In the genomic region with DNA sequence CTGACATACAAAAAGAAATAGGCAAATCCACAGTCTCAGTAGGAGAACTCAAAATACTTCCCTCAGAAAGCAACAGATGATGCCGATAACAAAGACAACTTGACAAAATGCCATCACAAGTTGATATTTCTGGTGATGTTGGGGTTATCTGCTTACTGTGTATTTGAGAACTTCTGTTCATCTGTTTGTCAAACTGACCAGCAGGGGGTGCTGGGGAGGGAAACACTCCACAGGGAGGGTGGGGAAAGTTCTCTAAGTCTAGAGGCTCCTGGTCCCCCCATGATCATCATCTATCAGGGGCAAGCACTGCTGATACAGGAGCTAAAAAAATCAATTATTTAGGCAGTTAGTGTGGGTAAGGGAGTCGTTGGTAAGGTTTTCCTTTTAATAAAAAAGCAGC, we compare ENCODE assay signal across 1 cellular context.
TF ChIP-seq lines count a peak whose summit lies in the region.

No MANE protein-coding gene starts in this region.

TF ChIP-seq in GM12878, 131 proteins besides CTCF, POLR2A, EP300 and RAD21 (continued from another document):
- TF ChIP-seq, protein P1, sequence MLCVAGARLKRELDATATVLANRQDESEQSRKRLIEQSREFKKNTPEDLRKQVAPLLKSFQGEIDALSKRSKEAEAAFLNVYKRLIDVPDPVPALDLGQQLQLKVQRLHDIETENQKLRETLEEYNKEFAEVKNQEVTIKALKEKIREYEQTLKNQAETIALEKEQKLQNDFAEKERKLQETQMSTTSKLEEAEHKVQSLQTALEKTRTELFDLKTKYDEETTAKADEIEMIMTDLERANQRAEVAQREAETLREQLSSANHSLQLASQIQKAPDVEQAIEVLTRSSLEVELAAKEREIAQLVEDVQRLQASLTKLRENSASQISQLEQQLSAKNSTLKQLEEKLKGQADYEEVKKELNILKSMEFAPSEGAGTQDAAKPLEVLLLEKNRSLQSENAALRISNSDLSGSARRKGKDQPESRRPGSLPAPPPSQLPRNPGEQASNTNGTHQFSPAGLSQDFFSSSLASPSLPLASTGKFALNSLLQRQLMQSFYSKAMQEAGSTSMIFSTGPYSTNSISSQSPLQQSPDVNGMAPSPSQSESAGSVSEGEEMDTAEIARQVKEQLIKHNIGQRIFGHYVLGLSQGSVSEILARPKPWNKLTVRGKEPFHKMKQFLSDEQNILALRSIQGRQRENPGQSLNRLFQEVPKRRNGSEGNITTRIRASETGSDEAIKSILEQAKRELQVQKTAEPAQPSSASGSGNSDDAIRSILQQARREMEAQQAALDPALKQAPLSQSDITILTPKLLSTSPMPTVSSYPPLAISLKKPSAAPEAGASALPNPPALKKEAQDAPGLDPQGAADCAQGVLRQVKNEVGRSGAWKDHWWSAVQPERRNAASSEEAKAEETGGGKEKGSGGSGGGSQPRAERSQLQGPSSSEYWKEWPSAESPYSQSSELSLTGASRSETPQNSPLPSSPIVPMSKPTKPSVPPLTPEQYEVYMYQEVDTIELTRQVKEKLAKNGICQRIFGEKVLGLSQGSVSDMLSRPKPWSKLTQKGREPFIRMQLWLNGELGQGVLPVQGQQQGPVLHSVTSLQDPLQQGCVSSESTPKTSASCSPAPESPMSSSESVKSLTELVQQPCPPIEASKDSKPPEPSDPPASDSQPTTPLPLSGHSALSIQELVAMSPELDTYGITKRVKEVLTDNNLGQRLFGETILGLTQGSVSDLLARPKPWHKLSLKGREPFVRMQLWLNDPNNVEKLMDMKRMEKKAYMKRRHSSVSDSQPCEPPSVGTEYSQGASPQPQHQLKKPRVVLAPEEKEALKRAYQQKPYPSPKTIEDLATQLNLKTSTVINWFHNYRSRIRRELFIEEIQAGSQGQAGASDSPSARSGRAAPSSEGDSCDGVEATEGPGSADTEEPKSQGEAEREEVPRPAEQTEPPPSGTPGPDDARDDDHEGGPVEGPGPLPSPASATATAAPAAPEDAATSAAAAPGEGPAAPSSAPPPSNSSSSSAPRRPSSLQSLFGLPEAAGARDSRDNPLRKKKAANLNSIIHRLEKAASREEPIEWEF (IDR thresholded peaks at IDR 0.05; ENCODE audit: insufficient replicate concordance, low read depth, low read length) = no peak
- no peak for TF ChIP-seq MXI1 (IDR thresholded peaks at IDR 0.05; ENCODE audit: low read depth, low read length)
- peak; percentile 36; the same call in 1 of the 2 replicates for TF ChIP-seq SMC3 (IDR thresholded peaks at IDR 0.05; ENCODE audit: borderline replicate concordance, low read length)
- TF ChIP-seq, protein P2, sequence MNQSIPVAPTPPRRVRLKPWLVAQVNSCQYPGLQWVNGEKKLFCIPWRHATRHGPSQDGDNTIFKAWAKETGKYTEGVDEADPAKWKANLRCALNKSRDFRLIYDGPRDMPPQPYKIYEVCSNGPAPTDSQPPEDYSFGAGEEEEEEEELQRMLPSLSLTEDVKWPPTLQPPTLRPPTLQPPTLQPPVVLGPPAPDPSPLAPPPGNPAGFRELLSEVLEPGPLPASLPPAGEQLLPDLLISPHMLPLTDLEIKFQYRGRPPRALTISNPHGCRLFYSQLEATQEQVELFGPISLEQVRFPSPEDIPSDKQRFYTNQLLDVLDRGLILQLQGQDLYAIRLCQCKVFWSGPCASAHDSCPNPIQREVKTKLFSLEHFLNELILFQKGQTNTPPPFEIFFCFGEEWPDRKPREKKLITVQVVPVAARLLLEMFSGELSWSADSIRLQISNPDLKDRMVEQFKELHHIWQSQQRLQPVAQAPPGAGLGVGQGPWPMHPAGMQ (IDR thresholded peaks at IDR 0.05; ENCODE audit: borderline replicate concordance) = no peak
